ENCODE assay signal across 8 cellular contexts in genomic region chr2:101152195-101153076, GRCh38. TPM values are rescaled to one million over a fixed set of nuclear protein-coding genes. Genes with fewer than 3 reads are reported as not detected.
A peak's percentile ranks its signal among the peaks of the same experiment; 100 is the strongest.
DNase-seq lines count a peak whose midpoint lies in the region; ATAC-seq and TF ChIP-seq lines count a peak whose summit lies in the region.

No MANE protein-coding gene starts in this region.

- DNase-seq in AG04449 (ENCODE audit: low read depth, low spot score) (no peak), NCI-H146 (lab: John Stamatoyannopoulos, UW) (peak; percentile 74), UCSD-AML1 (lab: John Stamatoyannopoulos, UW; ENCODE audit: unreplicated experiment) (peak; percentile 46), middle frontal gyrus (ENCODE audit: extremely low spot score, low spot score) (peak; percentile 34), upper lobe of right lung (peak; percentile 70)

- peak overlapping the region; percentile 64 for H3K4me3 ChIP-seq in AG04449 (ENCODE audit: low read depth, low read length)
- H3K4me3 ChIP-seq in upper lobe of right lung: peak overlapping the region; percentile 66

- intact Hi-C loops in upper lobe of right lung (cut with DNase I): loop anchor here (5.0 kb wide), 1 partner anchor 140 kb away; no protein-coding TSS in a partner anchor

- H3K27ac ChIP-seq in upper lobe of right lung: peak overlapping the region; percentile 81

- POLR2A ChIA-PET in AG04449 (lab: Yijun Ruan, JAX): no interaction called here

- no peaks in the 10 kb centered on the region for H3K9me3 ChIP-seq in upper lobe of right lung

- CTCF ChIA-PET in AG04449 (lab: Yijun Ruan, JAX): interaction anchor here (0.6 to 5.0 kb wide), 7 partner anchors 9 to 546 kb away, joined by 3 to 35 read pairs (median 8); no protein-coding TSS in a partner anchor

- peaks cover 19% of the 10 kb centered on the region for H3K4me1 ChIP-seq in upper lobe of right lung

- peak; percentile 20 for TF ChIP-seq CTCF in AG04449 (IDR thresholded peaks at IDR 0.05; ENCODE audit: insufficient read depth, low read length, missing control alignments)
- TF ChIP-seq CTCF in GM12872 (IDR thresholded peaks at IDR 0.05; ENCODE audit: insufficient read depth, low read depth, low read length): peak; percentile 90
- TF ChIP-seq CTCF in upper lobe of right lung (IDR thresholded peaks at IDR 0.05): peak; percentile 75

- ATAC-seq in HG02759 (IDR thresholded peaks at IDR 0.05; ENCODE audit: unreplicated experiment): peak; percentile 57
- ATAC-seq in esophagus mucosa: peak; percentile 59
- peak; percentile 70 for ATAC-seq in upper lobe of right lung

- H3K27me3 ChIP-seq in upper lobe of right lung: no peaks in the 10 kb centered on the region

- H3K36me3 ChIP-seq in upper lobe of right lung: no peaks in the 10 kb centered on the region

RNA-seq across cellular contexts. Expression of gene TBC1D8, which starts 1.3 kb away (rescaled TPM):
- total RNA-seq in esophagus mucosa (17.8 TPM), upper lobe of right lung (19.9 TPM)

Comparison
In these comparisons a context has a peak if more than half of its experiments do, and no peak if none do; other contexts are left out.
1. CTCF ChIP-seq: peak in every context shown above with its lines; median percentile 90 in GM12872; 75 in upper lobe of right lung; 20 in AG04449.